ENCODE assay signal across 1 cellular context in genomic region chr9:133935328-133936040, GRCh38.
TF ChIP-seq lines count a peak whose summit lies in the region.

No MANE protein-coding gene starts in this region.

TF ChIP-seq in GM23338, 12 proteins besides CTCF, POLR2A, EP300 and RAD21 (continued from another document):
- no peak for TF ChIP-seq ZNF462 (CRISPR knock-in tag; IDR thresholded peaks at IDR 0.05)
- no peak for TF ChIP-seq JUNB (IDR thresholded peaks at IDR 0.05; ENCODE audit: unreplicated experiment)
- TF ChIP-seq CREB1 (CRISPR knock-in tag; IDR thresholded peaks at IDR 0.05; ENCODE audit: low read depth), result no peak
- TF ChIP-seq ZNF114 (CRISPR knock-in tag; IDR thresholded peaks at IDR 0.05), result no peak
- no peak for TF ChIP-seq EZH2 (IDR thresholded peaks at IDR 0.05; ENCODE audit: low read depth, unreplicated experiment)
- no peak for TF ChIP-seq ETS1 (IDR thresholded peaks at IDR 0.05)
- no peak for TF ChIP-seq REST (IDR thresholded peaks at IDR 0.05; ENCODE audit: unreplicated experiment)
- TF ChIP-seq POLR2AphosphoS5 (IDR thresholded peaks at IDR 0.05; ENCODE audit: low read depth), result no peak
TF ChIP-seq in GM23338: peak in this region for 0.
